Comparison of ENCODE assay signal across 8 cellular contexts in the genomic region with DNA sequence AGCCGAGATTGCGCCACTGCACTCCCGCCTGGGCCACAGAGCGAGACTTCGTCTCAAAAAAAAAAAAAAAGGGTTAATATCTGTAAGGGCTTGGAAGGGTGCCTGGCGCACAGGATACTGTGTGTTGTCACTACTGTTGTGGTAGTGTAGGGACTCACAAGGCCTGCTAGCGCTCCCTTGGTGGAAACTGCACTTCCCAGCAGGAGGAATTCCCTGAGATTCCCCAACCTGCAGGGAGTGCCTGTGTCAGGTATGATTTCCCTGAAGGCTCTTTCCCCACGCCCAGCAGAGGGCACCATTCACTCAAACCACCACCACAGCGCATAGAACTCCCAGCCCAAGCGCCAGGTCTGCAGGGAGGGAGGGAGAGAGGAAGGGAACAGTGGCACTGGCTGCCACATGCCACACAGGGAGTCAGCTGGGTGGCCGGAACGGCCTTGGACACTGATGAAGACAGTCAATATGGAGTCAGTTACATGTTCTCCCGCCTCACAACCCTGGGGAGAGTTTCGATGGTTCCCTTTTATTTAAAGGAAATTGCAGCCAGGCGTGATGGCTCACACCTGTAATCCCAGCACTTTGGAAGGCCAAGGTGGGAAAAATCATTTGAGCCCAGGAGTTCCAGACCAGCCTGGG. TPM values are rescaled to one million over a fixed set of nuclear protein-coding genes. Genes with fewer than 3 reads are reported as not detected.
DNase-seq lines count a peak whose midpoint lies in the region; ATAC-seq and TF ChIP-seq lines count a peak whose summit lies in the region.

No MANE protein-coding gene starts in this region.

- H3K27me3 ChIP-seq in BJ (ENCODE audit: control insufficient read depth, insufficient read depth, low read length): no peaks in the 10 kb centered on the region; the same call in 1 of the 2 replicates
- H3K27me3 ChIP-seq in HCT116 (ENCODE audit: insufficient read depth, low read length): no peaks in the 10 kb centered on the region
- H3K27me3 ChIP-seq in lung (ENCODE audit: control insufficient read depth, insufficient read depth): no peaks in the 10 kb centered on the region

- no peaks in the 10 kb centered on the region for H3K27me3 Mint-ChIP-seq in activated CD4-positive, alpha-beta T cell treated with anti-CD3 and anti-CD28 coated beads, Interleukin-2, amount 10 ng/mL, durations not matched to agents 24 days and 14 days

- H3K27ac Mint-ChIP-seq in activated CD4-positive, alpha-beta T cell treated with anti-CD3 and anti-CD28 coated beads, Interleukin-2, amount 10 ng/mL, durations not matched to agents 24 days and 14 days: no peak overlapping the region

- H2AFZ ChIP-seq in HCT116 (ENCODE audit: low read depth, low read length, poor library complexity, severe bottlenecking): no peak overlapping the region

- CTCF ChIA-PET in BJ (lab: Yijun Ruan, JAX) (interaction anchor here (1.3 to 4.6 kb wide), 4 partner anchors 87 to 144 kb away, joined by 3 to 29 read pairs (median 3); no protein-coding TSS in a partner anchor), HCT116 (lab: Charles Lee) (interaction anchor here (0.6 to 3.1 kb wide), 3 partner anchors 10 to 114 kb away, joined by 3 to 9 read pairs (median 3); no protein-coding TSS in a partner anchor)

- no peaks in the 10 kb centered on the region for H3K9me3 Mint-ChIP-seq in activated CD4-positive, alpha-beta T cell treated with anti-CD3 and anti-CD28 coated beads, Interleukin-2, amount 10 ng/mL, durations not matched to agents 24 days and 14 days

- H3K4me2 ChIP-seq in HCT116 (ENCODE audit: low read length): no peak overlapping the region

- H3K27ac ChIP-seq in HCT116 (ENCODE audit: low read depth, low read length) (no peak overlapping the region), lung (ENCODE audit: low read depth in 1 of 2, low read length in 1 of 2) (no peak overlapping the region)

- peak; percentile 85 for TF ChIP-seq CTCF in BJ (IDR thresholded peaks at IDR 0.05; ENCODE audit: insufficient read depth, low read depth, low read length)
- TF ChIP-seq CTCF in HCT116 (IDR thresholded peaks at IDR 0.05 in 2 of 3, conservative IDR thresholded peaks at IDR 0.05 in 1 of 3; ENCODE audit: borderline replicate concordance in 1 of 3, insufficient read depth in 1 of 3, low read depth in 2 of 3, low read length in 2 of 3): peak; percentile 81 to 98 (median 94)
- peak; percentile 71 for TF ChIP-seq CTCF in lung (IDR thresholded peaks at IDR 0.05; ENCODE audit: control extremely low read depth, extremely low read depth)

- H3K36me3 Mint-ChIP-seq in activated CD4-positive, alpha-beta T cell treated with anti-CD3 and anti-CD28 coated beads, Interleukin-2, amount 10 ng/mL, durations not matched to agents 24 days and 14 days (ENCODE audit: low read depth): no peaks in the 10 kb centered on the region

- 16 to 34% methylated on average over 10 to 15 of the region's 15 CpGs for WGBS in lung, 2 donors

- H3K4me1 ChIP-seq in HCT116 (ENCODE audit: control insufficient read depth in 1 of 2, insufficient read depth in 2 of 2, low read length in 2 of 2): peaks cover 23 to 38% of the 10 kb centered on the region in 2 experiments
- H3K4me1 ChIP-seq in lung (ENCODE audit: control insufficient read depth in 2 of 2, insufficient read depth in 2 of 2, low read length in 2 of 2): peaks cover 0 to 6% of the 10 kb centered on the region in 2 donors

- RAD21 ChIA-PET in HCT116 (lab: Charles Lee; ENCODE audit: low non-redundant PET in 1 of 2, low total read pairs in 2 of 2, uncharacterized antibody in 2 of 2, unreplicated experiment in 2 of 2): interaction anchor here (0.6 to 1.1 kb wide), 3 partner anchors 14 to 176 kb away, joined by 3 to 4 read pairs (median 3); no protein-coding TSS in a partner anchor

- no peaks in the 10 kb centered on the region for H3K79me2 ChIP-seq in HCT116 (ENCODE audit: insufficient read depth, low read length)

- peaks cover 2% of the 10 kb centered on the region for H3K4me1 Mint-ChIP-seq in activated CD4-positive, alpha-beta T cell treated with anti-CD3 and anti-CD28 coated beads, Interleukin-2, amount 10 ng/mL, durations not matched to agents 24 days and 14 days

- no peak overlapping the region for H3K4me3 ChIP-seq in BJ (ENCODE audit: low read depth, low read length)
- H3K4me3 ChIP-seq in HCT116 (replicated peaks in 1 of 2; ENCODE audit: low read depth in 1 of 2, low read length in 2 of 2): no peak overlapping the region
- no peak overlapping the region for H3K4me3 ChIP-seq in lung

- peak; percentile 99 for TF ChIP-seq RAD21 in HCT116 (IDR thresholded peaks at IDR 0.05; ENCODE audit: low read depth)

- no peaks in the 10 kb centered on the region for H4K20me1 ChIP-seq in HCT116 (ENCODE audit: insufficient read depth)

- POLR2A ChIA-PET in BJ (lab: Charles Lee) (no interaction called here), HCT116 (lab: Charles Lee) (no interaction called here)

- H3K9ac ChIP-seq in HCT116 (ENCODE audit: low read length): no peak overlapping the region

- intact Hi-C loops in HCT116 (cut with micrococcal nuclease): loop anchor here (1.0 to 2.0 kb wide), 3 partner anchors 96 to 142 kb away; no protein-coding TSS in a partner anchor
- intact Hi-C loops in activated CD4-positive, alpha-beta T cell treated with anti-CD3 and anti-CD28 coated beads, Interleukin-2, amount 10 ng/mL, durations not matched to agents 24 days and 14 days (cut with micrococcal nuclease): loop anchor here (1.0 to 10.0 kb wide), 3 partner anchors 96 to 410 kb away; no protein-coding TSS in a partner anchor

- no peaks in the 10 kb centered on the region for H3K36me3 ChIP-seq in BJ (ENCODE audit: control insufficient read depth, insufficient read depth, low read length)
- no peaks in the 10 kb centered on the region for H3K36me3 ChIP-seq in HCT116 (ENCODE audit: control insufficient read depth in 1 of 2, insufficient read depth in 2 of 2, low read length in 2 of 2)
- no peaks in the 10 kb centered on the region for H3K36me3 ChIP-seq in lung (ENCODE audit: control insufficient read depth in 2 of 2, insufficient read depth in 2 of 2, low read length in 2 of 2)

- TF ChIP-seq POLR2A in HCT116 (IDR thresholded peaks at IDR 0.05; ENCODE audit: borderline replicate concordance, extremely low read depth, insufficient read depth, insufficient read length): no peak

- ATAC-seq in HCT116: peak; percentile 73
- peak; percentile 77 for ATAC-seq in lung (ENCODE audit: insufficient read depth, low FRiP score)
- ATAC-seq in HG03460 (IDR thresholded peaks at IDR 0.05; ENCODE audit: unreplicated experiment): no peak

- no peaks in the 10 kb centered on the region for H3K9me2 ChIP-seq in HCT116 (ENCODE audit: insufficient read depth)

- BruUV-seq in HCT116 (replicated peaks; lab: Mats Ljungman, UMichigan): no TSS peak

- no peak for DNase-seq in BJ (ENCODE audit: low read depth)
- peak; percentile 79 for DNase-seq in HCT116 (ENCODE audit: low read depth, low spot score)
- DNase-seq in NCI-H524 treated with DMSO at 0.1 percent for 48 hours (lab: John Stamatoyannopoulos, UW): peak; percentile 17
- DNase-seq in activated CD4-positive, alpha-beta T cell treated with anti-CD3 and anti-CD28 coated beads, Interleukin-2, amount 10 ng/mL, durations not matched to agents 24 days and 14 days: peak; percentile 87
- DNase-seq in dermis microvascular lymphatic vessel endothelial cell (ENCODE audit: low read depth in 2 of 2): peak; percentile 51 to 61
- peak; percentile 88 for DNase-seq in lung (ENCODE audit: low spot score)
- peak; percentile 29 for DNase-seq in stimulated activated CD8-positive, alpha-beta memory T cell treated with anti-CD3 and anti-CD28 coated beads, Interleukin-15, amount 100 ng/mL, for 24 hours (ENCODE audit: low read depth)

- H3K9me3 ChIP-seq in HCT116 (ENCODE audit: control insufficient read depth in 1 of 2, insufficient read depth in 1 of 2, low read depth in 1 of 2, low read length in 2 of 2) (no peaks in the 10 kb centered on the region), lung (ENCODE audit: control insufficient read depth in 2 of 2, insufficient read depth in 1 of 2, low read length in 1 of 2) (peaks cover 0 to 3% of the 10 kb centered on the region in 2 donors)

- no peak overlapping the region for H3K4me3 Mint-ChIP-seq in activated CD4-positive, alpha-beta T cell treated with anti-CD3 and anti-CD28 coated beads, Interleukin-2, amount 10 ng/mL, durations not matched to agents 24 days and 14 days

TF ChIP-seq in HCT116, 20 proteins besides CTCF, POLR2A, EP300 and RAD21 (continues in another document):
- TF ChIP-seq, protein P1, sequence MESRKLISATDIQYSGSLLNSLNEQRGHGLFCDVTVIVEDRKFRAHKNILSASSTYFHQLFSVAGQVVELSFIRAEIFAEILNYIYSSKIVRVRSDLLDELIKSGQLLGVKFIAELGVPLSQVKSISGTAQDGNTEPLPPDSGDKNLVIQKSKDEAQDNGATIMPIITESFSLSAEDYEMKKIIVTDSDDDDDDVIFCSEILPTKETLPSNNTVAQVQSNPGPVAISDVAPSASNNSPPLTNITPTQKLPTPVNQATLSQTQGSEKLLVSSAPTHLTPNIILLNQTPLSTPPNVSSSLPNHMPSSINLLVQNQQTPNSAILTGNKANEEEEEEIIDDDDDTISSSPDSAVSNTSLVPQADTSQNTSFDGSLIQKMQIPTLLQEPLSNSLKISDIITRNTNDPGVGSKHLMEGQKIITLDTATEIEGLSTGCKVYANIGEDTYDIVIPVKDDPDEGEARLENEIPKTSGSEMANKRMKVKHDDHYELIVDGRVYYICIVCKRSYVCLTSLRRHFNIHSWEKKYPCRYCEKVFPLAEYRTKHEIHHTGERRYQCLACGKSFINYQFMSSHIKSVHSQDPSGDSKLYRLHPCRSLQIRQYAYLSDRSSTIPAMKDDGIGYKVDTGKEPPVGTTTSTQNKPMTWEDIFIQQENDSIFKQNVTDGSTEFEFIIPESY (IDR thresholded peaks at IDR 0.05; ENCODE audit: extremely low read depth, insufficient replicate concordance, low read length): no peak
- TF ChIP-seq EGR1 (IDR thresholded peaks at IDR 0.05; ENCODE audit: low read depth) (no peak), JUND (IDR thresholded peaks at IDR 0.05) (no peak)

RNA-seq across cellular contexts. Expression of a gene that starts 32.7 kb away (rescaled TPM):
- polyA plus RNA-seq in BJ (2011; rRNA removed): 0.16 and 0.26 TPM in 2 replicates
- polyA minus RNA-seq in BJ (2011; rRNA and poly(A)+ RNA removed): 0.10 and 0.33 TPM in 2 replicates
- total RNA-seq in HCT116 (2021; ENCODE audit: unreplicated experiment): 73.2 TPM
- 74.6 and 136 TPM in 2 replicates for polyA plus RNA-seq in HCT116 (2012)
- total RNA-seq in activated CD4-positive, alpha-beta T cell treated with anti-CD3 and anti-CD28 coated beads, Interleukin-2, amount 10 ng/mL, durations not matched to agents 24 days and 14 days: 1.4 and 1.5 TPM in 2 replicates
- total RNA-seq in dermis microvascular lymphatic vessel endothelial cell: not detected in 2 replicates
- 100 to 1,000 TPM; 131 to 227 TPM for total RNA-seq in lung
- polyA plus RNA-seq in lung: 10 to 100 TPM; 33.2 to 59.2 TPM

RNA-seq across cellular contexts. Expression of a gene that starts 59.2 kb away (rescaled TPM):
- polyA plus RNA-seq in BJ (2011; rRNA removed) (0.39 and 1.1 TPM in 2 replicates), lung (10 to 100 TPM in 1 of 2 donors, 1 to 10 TPM in 1; 6.4 to 20.2 TPM)
- 0.62 and 1.4 TPM in 2 replicates for polyA minus RNA-seq in BJ (2011; rRNA and poly(A)+ RNA removed)
- total RNA-seq in HCT116 (2021; ENCODE audit: unreplicated experiment) (94.7 TPM), dermis microvascular lymphatic vessel endothelial cell (under 0.01 TPM in 1 of 2 replicates, not detected in the other), lung (10 to 100 TPM; 11.3 to 89.4 TPM)
- polyA plus RNA-seq in HCT116 (2012): 206 and 214 TPM in 2 replicates
- total RNA-seq in activated CD4-positive, alpha-beta T cell treated with anti-CD3 and anti-CD28 coated beads, Interleukin-2, amount 10 ng/mL, durations not matched to agents 24 days and 14 days: 0.19 and 0.37 TPM in 2 replicates

Comparison
In these comparisons a context has a peak if more than half of its experiments do, and no peak if none do; other contexts are left out.
1. RNA of a gene that starts 32.7 kb away (total RNA-seq): 131 to 227 TPM in lung and 73.2 TPM in HCT116 (single experiment); 1.4 to 1.5 TPM in activated CD4-positive, alpha-beta T cell treated with anti-CD3 and anti-CD28 coated beads, Interleukin-2, amount 10 ng/mL, durations not matched to agents 24 days and 14 days and not detected in dermis microvascular lymphatic vessel endothelial cell; every median in the first group is over 10 times any median in the second.
2. Peak in every context shown above with its lines, with median percentiles within 50 percentile points of each other: CTCF ChIP-seq.